Comparison of ENCODE assay signal across 2 cellular contexts in the genomic region with DNA sequence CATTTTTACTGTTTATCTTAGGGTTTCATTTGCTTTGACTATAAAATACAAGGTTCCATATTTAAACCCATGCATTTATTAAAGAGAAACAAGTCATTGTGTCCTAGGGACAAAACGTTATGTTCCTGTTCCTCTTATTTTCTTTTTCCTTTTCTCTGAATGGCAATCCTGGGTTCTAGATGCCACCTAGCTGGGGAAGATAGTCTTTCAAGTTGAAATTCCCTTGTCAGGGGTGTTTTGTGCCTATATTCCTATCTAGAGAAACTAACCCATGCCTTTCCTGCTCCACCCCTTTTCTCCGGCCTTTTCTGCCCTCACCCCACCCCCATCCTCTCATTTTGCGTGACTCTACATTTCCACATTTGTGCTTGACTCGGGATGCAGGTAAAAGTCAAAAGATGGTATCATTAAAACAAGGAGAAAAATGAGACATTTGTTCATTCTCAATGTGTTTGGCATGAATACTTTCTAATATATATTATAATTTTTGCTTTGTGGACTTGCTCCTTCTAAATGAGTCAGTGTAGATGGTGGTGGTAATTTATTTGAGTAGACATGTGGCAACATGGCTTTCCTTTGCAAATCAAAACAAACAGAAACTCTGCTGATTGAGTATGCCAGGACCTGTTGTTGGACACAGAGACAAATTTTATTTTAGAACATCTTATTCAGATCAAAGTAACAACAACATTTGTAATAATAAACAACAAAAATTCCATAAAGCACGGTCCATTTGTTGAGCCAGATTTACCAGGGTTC.
TF ChIP-seq lines count a peak whose summit lies in the region.

No MANE protein-coding gene starts in this region.

TF ChIP-seq in H1, 55 proteins besides CTCF, POLR2A, EP300 and RAD21 (continues in another document):
- TF ChIP-seq HDAC2 (IDR thresholded peaks at IDR 0.05; ENCODE audit: borderline replicate concordance in 1 of 2, low read depth in 2 of 2, low read length in 2 of 2), result no peak
- no peak for TF ChIP-seq NANOG (IDR thresholded peaks at IDR 0.05; ENCODE audit: insufficient read depth, low read depth, low read length, poor library complexity, severe bottlenecking)
- TF ChIP-seq CEBPB (IDR thresholded peaks at IDR 0.05; ENCODE audit: low read depth, low read length), result no peak
- no peak for TF ChIP-seq CHD7 (IDR thresholded peaks at IDR 0.05; ENCODE audit: insufficient replicate concordance, low read length)
- TF ChIP-seq SIRT6 (IDR thresholded peaks at IDR 0.05; ENCODE audit: low read length), result no peak
- TF ChIP-seq GTF2F1 (IDR thresholded peaks at IDR 0.05; ENCODE audit: borderline replicate concordance, low read depth, low read length), result no peak
- no peak for TF ChIP-seq KDM5A (IDR thresholded peaks at IDR 0.05; ENCODE audit: low read length)
- TF ChIP-seq TEAD4 (IDR thresholded peaks at IDR 0.05; ENCODE audit: low read depth, low read length), result no peak
- no peak for TF ChIP-seq HDAC6 (IDR thresholded peaks at IDR 0.05; ENCODE audit: low read depth, low read length)
- no peak for TF ChIP-seq SP2 (IDR thresholded peaks at IDR 0.05; ENCODE audit: low read length)
- no peak for TF ChIP-seq TAF1 (IDR thresholded peaks at IDR 0.05; ENCODE audit: low read depth, low read length)
- no peak for TF ChIP-seq ATF2 (IDR thresholded peaks at IDR 0.05; ENCODE audit: low read length)
- TF ChIP-seq SP1 (IDR thresholded peaks at IDR 0.05; ENCODE audit: low read depth, low read length), result no peak
- TF ChIP-seq CHD1 (IDR thresholded peaks at IDR 0.05; ENCODE audit: low read depth, low read length), result no peak

TF ChIP-seq in liver, 16 proteins besides CTCF, POLR2A, EP300 and RAD21:
- TF ChIP-seq HNF4A (conservative IDR thresholded peaks at IDR 0.05), result no peak
- no peak for TF ChIP-seq TAF1 (conservative IDR thresholded peaks at IDR 0.05)
- no peak for TF ChIP-seq RXRA (IDR thresholded peaks at IDR 0.05)
- TF ChIP-seq JUND (IDR thresholded peaks at IDR 0.05), result no peak
- TF ChIP-seq MAX (IDR thresholded peaks at IDR 0.05), result no peak
- TF ChIP-seq NR2F2 (IDR thresholded peaks at IDR 0.05), result no peak
- TF ChIP-seq, protein P1, sequence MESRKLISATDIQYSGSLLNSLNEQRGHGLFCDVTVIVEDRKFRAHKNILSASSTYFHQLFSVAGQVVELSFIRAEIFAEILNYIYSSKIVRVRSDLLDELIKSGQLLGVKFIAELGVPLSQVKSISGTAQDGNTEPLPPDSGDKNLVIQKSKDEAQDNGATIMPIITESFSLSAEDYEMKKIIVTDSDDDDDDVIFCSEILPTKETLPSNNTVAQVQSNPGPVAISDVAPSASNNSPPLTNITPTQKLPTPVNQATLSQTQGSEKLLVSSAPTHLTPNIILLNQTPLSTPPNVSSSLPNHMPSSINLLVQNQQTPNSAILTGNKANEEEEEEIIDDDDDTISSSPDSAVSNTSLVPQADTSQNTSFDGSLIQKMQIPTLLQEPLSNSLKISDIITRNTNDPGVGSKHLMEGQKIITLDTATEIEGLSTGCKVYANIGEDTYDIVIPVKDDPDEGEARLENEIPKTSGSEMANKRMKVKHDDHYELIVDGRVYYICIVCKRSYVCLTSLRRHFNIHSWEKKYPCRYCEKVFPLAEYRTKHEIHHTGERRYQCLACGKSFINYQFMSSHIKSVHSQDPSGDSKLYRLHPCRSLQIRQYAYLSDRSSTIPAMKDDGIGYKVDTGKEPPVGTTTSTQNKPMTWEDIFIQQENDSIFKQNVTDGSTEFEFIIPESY (IDR thresholded peaks at IDR 0.05), result no peak
- TF ChIP-seq HNF4G (IDR thresholded peaks at IDR 0.05), result no peak
- no peak for TF ChIP-seq YY1 (IDR thresholded peaks at IDR 0.05)
- TF ChIP-seq REST (IDR thresholded peaks at IDR 0.05), result no peak
- TF ChIP-seq FOXA2 (IDR thresholded peaks at IDR 0.05), result no peak
- TF ChIP-seq GABPA (IDR thresholded peaks at IDR 0.05 in 1 of 2, conservative IDR thresholded peaks at IDR 0.05 in 1 of 2), result no peak
- no peak for TF ChIP-seq ATF3 (IDR thresholded peaks at IDR 0.05)
- no peak for TF ChIP-seq SP1 (IDR thresholded peaks at IDR 0.05)
- no peak for TF ChIP-seq EGR1 (IDR thresholded peaks at IDR 0.05; ENCODE audit: low read depth in 2 of 2)
- no peak for TF ChIP-seq FOXA1 (IDR thresholded peaks at IDR 0.05)
